Comparison of ENCODE assay signal across 8 cellular contexts in the genomic region with DNA sequence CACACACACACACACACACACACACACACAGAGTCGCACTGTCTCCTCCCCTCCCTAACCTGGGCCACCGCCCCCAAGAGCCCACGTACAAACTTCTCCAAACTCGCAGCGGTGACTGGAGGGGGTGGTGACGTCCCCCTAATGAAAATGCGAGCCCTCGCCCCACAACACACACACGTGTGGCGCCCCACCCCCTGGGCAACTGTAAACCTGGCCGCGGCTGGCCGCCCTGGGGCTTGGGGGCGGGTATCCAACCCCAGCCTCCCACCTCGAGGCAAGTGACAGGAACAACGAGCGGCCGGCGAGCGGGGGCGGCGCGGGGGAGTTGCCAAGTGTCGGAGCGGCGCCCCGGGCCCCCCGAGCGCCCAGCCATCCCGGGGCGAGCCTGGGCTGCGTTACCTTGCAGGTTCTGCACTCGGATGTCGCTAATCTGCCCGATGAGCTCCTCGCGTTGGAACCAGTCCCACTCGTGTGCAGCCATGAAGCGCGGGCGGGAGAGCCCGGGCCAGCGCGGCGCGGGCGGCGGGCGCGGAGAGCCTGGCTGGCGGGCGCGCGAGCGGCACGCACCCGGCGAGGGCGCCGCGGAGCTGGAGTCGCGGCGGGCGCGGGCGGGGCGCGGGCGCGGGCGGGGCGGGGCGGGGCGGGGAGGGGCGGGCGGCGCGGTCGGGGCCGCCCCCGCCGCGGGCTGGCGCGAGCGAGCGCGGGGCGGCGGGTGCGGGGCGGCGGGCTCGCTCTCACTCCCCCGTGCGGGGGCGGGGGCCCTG. TPM values are rescaled to one million over a fixed set of nuclear protein-coding genes. Genes with fewer than 3 reads are reported as not detected.
DNase-seq lines count a peak whose midpoint lies in the region; ATAC-seq and TF ChIP-seq lines count a peak whose summit lies in the region.

A gene with protein sequence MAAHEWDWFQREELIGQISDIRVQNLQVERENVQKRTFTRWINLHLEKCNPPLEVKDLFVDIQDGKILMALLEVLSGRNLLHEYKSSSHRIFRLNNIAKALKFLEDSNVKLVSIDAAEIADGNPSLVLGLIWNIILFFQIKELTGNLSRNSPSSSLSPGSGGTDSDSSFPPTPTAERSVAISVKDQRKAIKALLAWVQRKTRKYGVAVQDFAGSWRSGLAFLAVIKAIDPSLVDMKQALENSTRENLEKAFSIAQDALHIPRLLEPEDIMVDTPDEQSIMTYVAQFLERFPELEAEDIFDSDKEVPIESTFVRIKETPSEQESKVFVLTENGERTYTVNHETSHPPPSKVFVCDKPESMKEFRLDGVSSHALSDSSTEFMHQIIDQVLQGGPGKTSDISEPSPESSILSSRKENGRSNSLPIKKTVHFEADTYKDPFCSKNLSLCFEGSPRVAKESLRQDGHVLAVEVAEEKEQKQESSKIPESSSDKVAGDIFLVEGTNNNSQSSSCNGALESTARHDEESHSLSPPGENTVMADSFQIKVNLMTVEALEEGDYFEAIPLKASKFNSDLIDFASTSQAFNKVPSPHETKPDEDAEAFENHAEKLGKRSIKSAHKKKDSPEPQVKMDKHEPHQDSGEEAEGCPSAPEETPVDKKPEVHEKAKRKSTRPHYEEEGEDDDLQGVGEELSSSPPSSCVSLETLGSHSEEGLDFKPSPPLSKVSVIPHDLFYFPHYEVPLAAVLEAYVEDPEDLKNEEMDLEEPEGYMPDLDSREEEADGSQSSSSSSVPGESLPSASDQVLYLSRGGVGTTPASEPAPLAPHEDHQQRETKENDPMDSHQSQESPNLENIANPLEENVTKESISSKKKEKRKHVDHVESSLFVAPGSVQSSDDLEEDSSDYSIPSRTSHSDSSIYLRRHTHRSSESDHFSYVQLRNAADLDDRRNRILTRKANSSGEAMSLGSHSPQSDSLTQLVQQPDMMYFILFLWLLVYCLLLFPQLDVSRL (minus strand): TSS at position 597 of the 764 bp plus-strand sequence. CDS start 116 bp downstream, at position 481.

- H3K4me3 Mint-ChIP-seq in naive thymus-derived CD8-positive, alpha-beta T cell, result peak within 1 kb of the TSS; percentile 69 to 91 (median 85)

- intact Hi-C loops in esophagus muscularis mucosa (cut with DNase I), result no loop called here

- ATAC-seq in GM19023 (IDR thresholded peaks at IDR 0.05; ENCODE audit: unreplicated experiment) (peak; percentile 37), upper lobe of left lung (ENCODE audit: low FRiP score in 2 of 2) (peak in 1 of 2 donors; percentile 74)
- peak; percentile 73 to 77 for ATAC-seq in naive thymus-derived CD8-positive, alpha-beta T cell

- no peaks in the 10 kb centered on the region for H3K36me3 ChIP-seq in BLaER1
- H3K36me3 ChIP-seq in esophagus muscularis mucosa, result no peaks in the 10 kb centered on the region
- no peaks in the 10 kb centered on the region for H3K36me3 ChIP-seq in upper lobe of left lung

- TF ChIP-seq EP300 in esophagus muscularis mucosa (IDR thresholded peaks at IDR 0.05), result no peak
- no peak for TF ChIP-seq EP300 in upper lobe of left lung (IDR thresholded peaks at IDR 0.05)

- peaks cover 0 to 23% (median 7%) of the 10 kb centered on the region in 5 donors for H3K27me3 Mint-ChIP-seq in naive thymus-derived CD8-positive, alpha-beta T cell

- H3K9me3 ChIP-seq in BLaER1, result no peaks in the 10 kb centered on the region
- no peaks in the 10 kb centered on the region for H3K9me3 ChIP-seq in esophagus muscularis mucosa
- no peaks in the 10 kb centered on the region for H3K9me3 ChIP-seq in upper lobe of left lung

- H3K9me3 Mint-ChIP-seq in naive thymus-derived CD8-positive, alpha-beta T cell, result no peaks in the 10 kb centered on the region

- H3K27ac ChIP-seq in BLaER1 (peak within 1 kb of the TSS; percentile 63), esophagus muscularis mucosa (replicated peaks in 1 of 4) (peak within 1 kb of the TSS; percentile 70 to 78 (median 76)), upper lobe of left lung (peak within 1 kb of the TSS; percentile 58 to 81 (median 76))

- H4K20me1 ChIP-seq in BLaER1, result peaks cover 28% of the 10 kb centered on the region; the same call in 1 of the 2 replicates

- peak within 1 kb of the TSS in 6 of 10 donors; percentile 1 to 79 (median 62) for H3K27ac Mint-ChIP-seq in naive thymus-derived CD8-positive, alpha-beta T cell

- TF ChIP-seq POLR2A in esophagus muscularis mucosa (IDR thresholded peaks at IDR 0.05; ENCODE audit: low read depth), result no peak
- peak in 1 of 4 donors; percentile 22 for TF ChIP-seq POLR2A in upper lobe of left lung (IDR thresholded peaks at IDR 0.05)

- H3K4me1 Mint-ChIP-seq in naive thymus-derived CD8-positive, alpha-beta T cell, result peaks cover 11 to 17% (median 15%) of the 10 kb centered on the region in 4 donors

- whole genome bisulfite sequencing in esophagus muscularis mucosa, result under 1% methylated on average over 29 of the region's 98 CpGs
- 1 to 3% methylated on average over 8 to 23 of the region's 98 CpGs for WGBS in upper lobe of left lung, 2 donors

- no peaks in the 10 kb centered on the region for H3K36me3 Mint-ChIP-seq in naive thymus-derived CD8-positive, alpha-beta T cell

- peaks cover 45% of the 10 kb centered on the region for H3K4me1 ChIP-seq in BLaER1
- peaks cover 15 to 33% (median 28%) of the 10 kb centered on the region in 4 donors for H3K4me1 ChIP-seq in esophagus muscularis mucosa
- peaks cover 16 to 23% (median 19%) of the 10 kb centered on the region in 4 donors for H3K4me1 ChIP-seq in upper lobe of left lung

- TF ChIP-seq CTCF in esophagus muscularis mucosa (IDR thresholded peaks at IDR 0.05) (no peak), upper lobe of left lung (IDR thresholded peaks at IDR 0.05) (peak in 1 of 6 experiments; percentile 13)

- no peaks in the 10 kb centered on the region for H3K27me3 ChIP-seq in BLaER1
- H3K27me3 ChIP-seq in esophagus muscularis mucosa, result no peaks in the 10 kb centered on the region
- no peaks in the 10 kb centered on the region for H3K27me3 ChIP-seq in upper lobe of left lung

- H3K4me3 ChIP-seq in BLaER1, result peak within 1 kb of the TSS; percentile 82
- H3K4me3 ChIP-seq in esophagus muscularis mucosa, result peak within 1 kb of the TSS; percentile 73 to 91 (median 78)
- peak within 1 kb of the TSS; percentile 67 to 84 (median 77) for H3K4me3 ChIP-seq in upper lobe of left lung

- H3K4me2 ChIP-seq in BLaER1, result peak within 1 kb of the TSS; percentile 95

- H3K9ac ChIP-seq in BLaER1, result peak within 1 kb of the TSS; percentile 77

- POLR2A ChIA-PET in naive thymus-derived CD8-positive, alpha-beta T cell (lab: Charles Lee), result interaction anchor here (0.7 kb wide), 1 partner anchor 171 kb away, joined by 3 read pairs; no protein-coding TSS in a partner anchor

- DNase-seq in NCI-H1105 treated with DMSO at 0.1 percent for 48 hours (lab: John Stamatoyannopoulos, UW) (peak; percentile 44), activated T-cell treated with anti-CD3 and anti-CD28 coated beads for 24 hours (ENCODE audit: low read depth) (peak; percentile 14), esophagus muscularis mucosa (ENCODE audit: extremely low spot score) (no peak), upper lobe of left lung (peak; percentile 26 to 91), DMS153 treated with DMSO at 0.1 percent for 48 hours (lab: John Stamatoyannopoulos, UW; ENCODE audit: unreplicated experiment) (no peak)
- peak; percentile 19 to 76 (median 42) for DNase-seq in naive thymus-derived CD8-positive, alpha-beta T cell

RNA-seq across cellular contexts. Expression of the gene that starts here (rescaled TPM):
- total RNA-seq in esophagus muscularis mucosa (1 to 10 TPM; 6.5 to 10.0 (median 7.9) TPM), upper lobe of left lung (10 to 100 TPM in 5 of 6 donors, 1 to 10 TPM in 1; 9.7 to 35.5 (median 18.8) TPM)
- 1 to 10 TPM; 2.0 to 2.2 TPM for total RNA-seq in naive thymus-derived CD8-positive, alpha-beta T cell
- polyA plus RNA-seq in naive thymus-derived CD8-positive, alpha-beta T cell, result under 1 TPM; 0.07 to 0.32 (median 0.18) TPM

Comparison
In these comparisons a context has a peak if more than half of its experiments do, and no peak if none do; other contexts are left out.
1. DNase-seq: peak in NCI-H1105 treated with DMSO at 0.1 percent for 48 hours (single experiment), activated T-cell treated with anti-CD3 and anti-CD28 coated beads for 24 hours (single experiment), naive thymus-derived CD8-positive, alpha-beta T cell (10 of 10) and upper lobe of left lung (2 of 2); none in esophagus muscularis mucosa (single experiment) and DMS153 treated with DMSO at 0.1 percent for 48 hours (single experiment).
2. Peak in every context shown above with its lines, with median percentiles within 50 percentile points of each other: H3K27ac ChIP-seq and H3K4me3 ChIP-seq.